In the genomic region with DNA sequence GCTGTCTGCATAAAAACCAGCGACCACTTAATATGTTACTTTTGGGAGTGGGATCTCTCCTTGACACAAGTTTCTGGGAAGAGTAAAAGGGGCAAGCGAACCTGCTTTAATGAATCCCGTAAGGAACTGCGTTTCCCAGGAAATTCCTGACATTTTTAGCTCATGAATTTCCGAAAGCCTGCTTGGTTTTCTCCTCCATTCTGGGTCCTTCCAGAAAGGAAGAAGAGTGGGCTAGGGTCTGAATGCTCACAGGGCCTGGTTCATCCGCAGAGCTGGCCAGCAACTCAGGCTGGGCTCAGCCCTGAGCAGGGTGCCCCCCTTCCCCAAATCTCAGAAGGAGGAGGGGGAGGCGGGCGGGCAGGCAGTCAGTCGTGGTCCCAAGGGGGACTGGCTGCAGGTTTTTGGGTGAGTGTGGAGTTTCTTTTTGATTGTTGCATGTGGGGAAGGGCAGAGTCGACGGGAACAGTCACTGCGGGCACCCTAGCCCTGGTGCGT, we compare ENCODE assay signal across 1 cellular context.
TF ChIP-seq lines count a peak whose summit lies in the region.

No MANE protein-coding gene starts in this region.

TF ChIP-seq in H1, 55 proteins besides CTCF, POLR2A, EP300 and RAD21:
- TF ChIP-seq, protein P1, sequence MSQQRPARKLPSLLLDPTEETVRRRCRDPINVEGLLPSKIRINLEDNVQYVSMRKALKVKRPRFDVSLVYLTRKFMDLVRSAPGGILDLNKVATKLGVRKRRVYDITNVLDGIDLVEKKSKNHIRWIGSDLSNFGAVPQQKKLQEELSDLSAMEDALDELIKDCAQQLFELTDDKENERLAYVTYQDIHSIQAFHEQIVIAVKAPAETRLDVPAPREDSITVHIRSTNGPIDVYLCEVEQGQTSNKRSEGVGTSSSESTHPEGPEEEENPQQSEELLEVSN (IDR thresholded peaks at IDR 0.05) = no peak
- TF ChIP-seq BACH1 (IDR thresholded peaks at IDR 0.05; ENCODE audit: low read length) (no peak), SIRT6 (IDR thresholded peaks at IDR 0.05; ENCODE audit: low read length) (no peak), ASH2L (IDR thresholded peaks at IDR 0.05; ENCODE audit: low read length) (peak; percentile 82), YY1 (IDR thresholded peaks at IDR 0.05; ENCODE audit: low read depth, low read length) (no peak), RNF2 (IDR thresholded peaks at IDR 0.05; ENCODE audit: borderline replicate concordance, low read depth, low read length, missing control alignments, poor library complexity, severe bottlenecking) (peak; percentile 1), RXRA (IDR thresholded peaks at IDR 0.05; ENCODE audit: insufficient read depth, low read depth, low read length) (no peak), HDAC2 (IDR thresholded peaks at IDR 0.05; ENCODE audit: borderline replicate concordance in 1 of 2, low read depth in 2 of 2, low read length in 2 of 2) (no peak), CTBP2 (IDR thresholded peaks at IDR 0.05; ENCODE audit: borderline replicate concordance, insufficient read depth, insufficient read length, low read length) (no peak), SUZ12 (IDR thresholded peaks at IDR 0.05; ENCODE audit: low read length) (no peak)
